20 cellular contexts compared by ENCODE assay signal in the genomic region with DNA sequence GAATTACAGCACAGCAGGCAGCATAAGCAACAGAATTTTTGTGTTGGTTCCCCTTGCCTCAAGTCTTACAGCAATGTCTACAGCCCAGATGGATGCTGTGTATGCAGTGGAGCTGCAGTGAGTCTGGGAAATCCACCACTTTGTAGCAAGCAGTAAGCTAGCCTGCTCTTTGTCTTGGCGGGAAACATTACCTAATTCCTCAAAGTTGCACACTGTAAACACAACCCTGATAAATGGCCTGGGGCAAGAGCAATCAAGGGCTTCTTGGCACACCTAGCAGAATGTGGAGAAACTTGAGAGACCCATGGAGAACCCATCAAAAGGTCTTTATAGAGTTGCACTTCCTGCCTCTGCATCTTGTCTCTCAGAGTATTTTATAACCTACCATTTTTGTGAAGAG.
"Had no signal": no experiment of that assay in that cellular context is flagged by ENCODE, and none has a peak within 500 bp of the region (broad histone marks: within the 10 kb centered on the region; RNA-seq: fewer than 3 reads in every experiment).

No MANE protein-coding gene starts in this region.

- H3K36me3 ChIP-seq: cardiac muscle cell, right lobe of liver, stomach, suprapubic skin, tibial nerve had no signal

- DNase-seq: activated CD4-positive, alpha-beta memory T cell treated with anti-CD3 and anti-CD28 coated beads for 36 hours; activated CD4-positive, alpha-beta T cell treated with anti-CD3 and anti-CD28 coated beads for 48 hours; activated effector memory CD4-positive, alpha-beta T cell treated with Interleukin-2 at 50 U/mL for 16 hours; activated naive CD4-positive, alpha-beta T cell treated with anti-CD3 and anti-CD28 coated beads for 36 hours; activated T-cell treated with anti-CD3 and anti-CD28 coated beads, Interleukin-2, amount 50 U/mL, for 72 hours; amygdala; foreskin keratinocyte; immature natural killer cell; mesendoderm; mucosa of descending colon; nephron progenitor cell; right lobe of liver; stomach had no signal

- H3K79me2 ChIP-seq: parathyroid adenoma had no signal

- H3K4me3 ChIP-seq: cardiac muscle cell, mucosa of descending colon, right lobe of liver, skin epidermis, stomach, suprapubic skin, tibial nerve had no signal

- FAIRE-seq: urothelium cell line had no signal

- H3K27ac ChIP-seq: cardiac muscle cell, foreskin keratinocyte, parathyroid adenoma, right lobe of liver, skin epidermis, stomach, suprapubic skin, tibial nerve had no signal

- H3K9me3 ChIP-seq: mucosa of descending colon, right lobe of liver, stomach, suprapubic skin, tibial nerve had no signal

- H3K4me1 ChIP-seq: foreskin keratinocyte, parathyroid adenoma, right lobe of liver, stomach, suprapubic skin, tibial nerve had no signal

- H3K27me3 ChIP-seq: cardiac muscle cell, foreskin keratinocyte, right lobe of liver, stomach, suprapubic skin, tibial nerve had no signal

- ATAC-seq: activated T-cell treated with anti-CD3 and anti-CD28 coated beads, Interleukin-2, amount 50 U/mL, for 72 hours; foreskin keratinocyte; right lobe of liver; stimulated activated memory B cell treated with anti-CD40 and anti-IgM and Interleukin-4, amounts not matched to agents 10 μg/mL and 1 μg/mL and 100 μg/mL, for 72 hours had no signal

- H2AFZ ChIP-seq: parathyroid adenoma had no signal
